ENCODE assay signal across 15 cellular contexts in the genomic region with DNA sequence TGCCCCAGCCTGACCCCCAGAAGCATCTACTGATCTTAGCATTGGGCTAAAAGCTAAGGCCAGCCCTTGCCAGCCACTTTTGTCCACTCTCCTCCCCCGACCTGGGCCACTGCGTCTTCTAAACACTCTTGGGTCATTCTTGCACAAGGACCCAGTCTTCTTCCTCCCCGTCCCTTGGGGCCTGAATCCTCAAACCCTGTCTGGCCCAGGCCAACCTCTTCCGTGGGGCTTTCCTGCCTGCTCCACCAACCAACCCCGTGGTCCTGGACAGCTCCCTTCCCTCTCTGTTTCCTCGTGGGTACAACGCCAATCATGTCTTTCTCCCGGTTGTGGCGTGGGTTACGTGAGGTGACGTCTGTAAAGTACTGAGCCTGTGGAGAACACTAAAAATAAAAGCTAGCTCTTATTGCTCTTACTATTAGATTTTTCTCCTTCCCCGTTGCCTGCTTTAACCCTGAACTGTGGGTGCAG. TPM values are rescaled to one million over a fixed set of nuclear protein-coding genes. Genes with fewer than 3 reads are reported as not detected.
DNase-seq lines count a peak whose midpoint lies in the region; ATAC-seq and TF ChIP-seq lines count a peak whose summit lies in the region.
"Had no signal": no experiment of that assay in that cellular context is flagged by ENCODE, and none has a peak within 500 bp of the region (broad histone marks: within the 10 kb centered on the region; RNA-seq: fewer than 3 reads in every experiment).

No MANE protein-coding gene starts in this region.

- H4K20me1 ChIP-seq in neural cell (ENCODE audit: insufficient read depth): no peaks in the 10 kb centered on the region

- peaks cover 30% of the 10 kb centered on the region for H3K27me3 Mint-ChIP-seq in activated naive CD8-positive, alpha-beta T cell treated with anti-CD3 and anti-CD28 coated beads, Interleukin-2, amount 10 ng/mL, durations not matched to agents 7 days and 5 days
- H3K27me3 Mint-ChIP-seq in activated naive CD8-positive, alpha-beta T cell treated with anti-CD3 and anti-CD28 coated beads, Interleukin-2, amount 50 U/mL, for 24 hours: peaks cover 24% of the 10 kb centered on the region
- peaks cover 16% of the 10 kb centered on the region for H3K27me3 Mint-ChIP-seq in endothelial cell (ENCODE audit: unreplicated experiment)
- H3K27me3 Mint-ChIP-seq in activated T-helper 17 cell treated with anti-CD3 and anti-CD28 coated beads, Interleukin-2, amount 50 U/mL, for 72 hours: peaks cover 19% of the 10 kb centered on the region

- no peaks in the 10 kb centered on the region for H3K4me1 Mint-ChIP-seq in activated naive CD8-positive, alpha-beta T cell treated with anti-CD3 and anti-CD28 coated beads, Interleukin-2, amount 10 ng/mL, durations not matched to agents 7 days and 5 days
- H3K4me1 Mint-ChIP-seq in activated naive CD8-positive, alpha-beta T cell treated with anti-CD3 and anti-CD28 coated beads, Interleukin-2, amount 50 U/mL, for 24 hours: no peaks in the 10 kb centered on the region
- peaks cover 75% of the 10 kb centered on the region for H3K4me1 Mint-ChIP-seq in endothelial cell (ENCODE audit: unreplicated experiment)
- peaks cover 4% of the 10 kb centered on the region for H3K4me1 Mint-ChIP-seq in activated T-helper 17 cell treated with anti-CD3 and anti-CD28 coated beads, Interleukin-2, amount 50 U/mL, for 72 hours

- H3K4me2 ChIP-seq in neural cell (ENCODE audit: low read length): peak overlapping the region; percentile 51

- H3K36me3 Mint-ChIP-seq in activated naive CD8-positive, alpha-beta T cell treated with anti-CD3 and anti-CD28 coated beads, Interleukin-2, amount 10 ng/mL, durations not matched to agents 7 days and 5 days: no peaks in the 10 kb centered on the region
- H3K36me3 Mint-ChIP-seq in activated naive CD8-positive, alpha-beta T cell treated with anti-CD3 and anti-CD28 coated beads, Interleukin-2, amount 50 U/mL, for 24 hours (ENCODE audit: low read depth): no peaks in the 10 kb centered on the region
- peaks cover 6% of the 10 kb centered on the region for H3K36me3 Mint-ChIP-seq in endothelial cell (ENCODE audit: low read depth, unreplicated experiment)
- no peaks in the 10 kb centered on the region for H3K36me3 Mint-ChIP-seq in activated T-helper 17 cell treated with anti-CD3 and anti-CD28 coated beads, Interleukin-2, amount 50 U/mL, for 72 hours (ENCODE audit: low read depth)
- H3K36me3 Mint-ChIP-seq: activated naive CD4-positive, alpha-beta T cell treated with anti-CD3 and anti-CD28 coated beads, Interleukin-2, amount 50 U/mL, for 72 hours had no signal

- H3K27ac Mint-ChIP-seq in activated naive CD8-positive, alpha-beta T cell treated with anti-CD3 and anti-CD28 coated beads, Interleukin-2, amount 10 ng/mL, durations not matched to agents 7 days and 5 days: no peak overlapping the region
- no peak overlapping the region for H3K27ac Mint-ChIP-seq in activated naive CD8-positive, alpha-beta T cell treated with anti-CD3 and anti-CD28 coated beads, Interleukin-2, amount 50 U/mL, for 24 hours
- H3K27ac Mint-ChIP-seq in endothelial cell (ENCODE audit: unreplicated experiment): peak overlapping the region; percentile 93
- H3K27ac Mint-ChIP-seq in activated T-helper 17 cell treated with anti-CD3 and anti-CD28 coated beads, Interleukin-2, amount 50 U/mL, for 72 hours: no peak overlapping the region
- H3K27ac Mint-ChIP-seq: activated naive CD4-positive, alpha-beta T cell treated with anti-CD3 and anti-CD28 coated beads, Interleukin-2, amount 50 U/mL, for 72 hours had no signal

- H2AFZ ChIP-seq in neural cell (ENCODE audit: low read depth, low read length): no peak overlapping the region

- peak; percentile 7 for DNase-seq in activated naive CD8-positive, alpha-beta T cell treated with anti-CD3 and anti-CD28 coated beads, Interleukin-2, amount 10 ng/mL, durations not matched to agents 7 days and 5 days
- no peak for DNase-seq in activated naive CD8-positive, alpha-beta T cell treated with anti-CD3 and anti-CD28 coated beads, Interleukin-2, amount 50 U/mL, for 24 hours
- DNase-seq in endothelial cell (ENCODE audit: low spot score): no peak
- DNase-seq in OCI-M2 (lab: John Stamatoyannopoulos, UW; ENCODE audit: unreplicated experiment): no peak
- DNase-seq in NCI-H748 (lab: John Stamatoyannopoulos, UW; ENCODE audit: unreplicated experiment): no peak
- DNase-seq in NOMO-1 (lab: John Stamatoyannopoulos, UW; ENCODE audit: unreplicated experiment in 2 of 2): no peak
- DNase-seq: effector memory CD4-positive, alpha-beta T cell; KG1; NCI-H1092 had no signal

- H3K27ac ChIP-seq in neural cell (ENCODE audit: low read length): no peak overlapping the region
- H3K27ac ChIP-seq: prostate gland, vagina had no signal

- H3K27me3 ChIP-seq in neural cell (ENCODE audit: insufficient read depth, low read depth, low read length): no peaks in the 10 kb centered on the region
- H3K27me3 ChIP-seq: vagina had no signal

- no peaks in the 10 kb centered on the region for H3K9me3 Mint-ChIP-seq in activated naive CD8-positive, alpha-beta T cell treated with anti-CD3 and anti-CD28 coated beads, Interleukin-2, amount 10 ng/mL, durations not matched to agents 7 days and 5 days
- H3K9me3 Mint-ChIP-seq in activated naive CD8-positive, alpha-beta T cell treated with anti-CD3 and anti-CD28 coated beads, Interleukin-2, amount 50 U/mL, for 24 hours: no peaks in the 10 kb centered on the region
- no peaks in the 10 kb centered on the region for H3K9me3 Mint-ChIP-seq in endothelial cell (ENCODE audit: unreplicated experiment)
- no peaks in the 10 kb centered on the region for H3K9me3 Mint-ChIP-seq in activated T-helper 17 cell treated with anti-CD3 and anti-CD28 coated beads, Interleukin-2, amount 50 U/mL, for 72 hours
- H3K9me3 Mint-ChIP-seq: activated naive CD4-positive, alpha-beta T cell treated with anti-CD3 and anti-CD28 coated beads, Interleukin-2, amount 50 U/mL, for 72 hours had no signal

- no peaks in the 10 kb centered on the region for H3K36me3 ChIP-seq in neural cell (ENCODE audit: insufficient read depth, low read length)
- H3K36me3 ChIP-seq: prostate gland, vagina had no signal

- H3K9me2 ChIP-seq in neural cell (ENCODE audit: insufficient read depth, low read length): no peaks in the 10 kb centered on the region

- H3K4me3 ChIP-seq in neural cell (ENCODE audit: low read length): peak overlapping the region; percentile 51
- H3K4me3 ChIP-seq: prostate gland, vagina had no signal

- peaks cover 6% of the 10 kb centered on the region for H3F3A ChIP-seq in neural cell (ENCODE audit: insufficient read depth, low read length, poor library complexity, severe bottlenecking)

- peaks cover 51% of the 10 kb centered on the region for H3K79me2 ChIP-seq in neural cell (replicated peaks; ENCODE audit: insufficient read depth, low read length)

- POLR2A ChIA-PET in activated naive CD8-positive, alpha-beta T cell treated with anti-CD3 and anti-CD28 coated beads, Interleukin-2, amount 10 ng/mL, durations not matched to agents 7 days and 5 days (lab: Charles Lee): no interaction called here

- no peak for TF ChIP-seq EP300 in neural cell (conservative IDR thresholded peaks at IDR 0.05; ENCODE audit: poor library complexity, severe bottlenecking)

- no peak for TF ChIP-seq RAD21 in neural cell (conservative IDR thresholded peaks at IDR 0.05)

- TF ChIP-seq CTCF in endothelial cell (IDR thresholded peaks at IDR 0.05; ENCODE audit: unreplicated experiment) (no peak), neural cell (IDR thresholded peaks at IDR 0.05; ENCODE audit: poor library complexity, severe bottlenecking) (no peak)

- peak overlapping the region; percentile 19 for H3K9ac ChIP-seq in neural cell (ENCODE audit: low read length)

- no peaks in the 10 kb centered on the region for H3K9me3 ChIP-seq in neural cell (ENCODE audit: low read length)
- H3K9me3 ChIP-seq: prostate gland, vagina had no signal

- no peak for ATAC-seq in activated naive CD8-positive, alpha-beta T cell treated with anti-CD3 and anti-CD28 coated beads, Interleukin-2, amount 10 ng/mL, durations not matched to agents 7 days and 5 days (ENCODE audit: low read depth)
- no peak for ATAC-seq in activated naive CD8-positive, alpha-beta T cell treated with anti-CD3 and anti-CD28 coated beads, Interleukin-2, amount 50 U/mL, for 24 hours
- ATAC-seq in activated T-helper 17 cell treated with anti-CD3 and anti-CD28 coated beads, Interleukin-2, amount 50 U/mL, for 72 hours (replicated peaks): no peak
- ATAC-seq: activated naive CD4-positive, alpha-beta T cell treated with anti-CD3 and anti-CD28 coated beads, Interleukin-2, amount 50 U/mL, for 72 hours; left colon had no signal

- H3K4me3 Mint-ChIP-seq in activated naive CD8-positive, alpha-beta T cell treated with anti-CD3 and anti-CD28 coated beads, Interleukin-2, amount 10 ng/mL, durations not matched to agents 7 days and 5 days: no peak overlapping the region
- no peak overlapping the region for H3K4me3 Mint-ChIP-seq in activated naive CD8-positive, alpha-beta T cell treated with anti-CD3 and anti-CD28 coated beads, Interleukin-2, amount 50 U/mL, for 24 hours
- H3K4me3 Mint-ChIP-seq in endothelial cell (ENCODE audit: unreplicated experiment): peak overlapping the region; percentile 59
- H3K4me3 Mint-ChIP-seq in activated T-helper 17 cell treated with anti-CD3 and anti-CD28 coated beads, Interleukin-2, amount 50 U/mL, for 72 hours: no peak overlapping the region

TF ChIP-seq in neural cell, 6 proteins besides CTCF, POLR2A, EP300 and RAD21 (continues in another document):
- TF ChIP-seq MXI1 (conservative IDR thresholded peaks at IDR 0.05; ENCODE audit: poor library complexity, severe bottlenecking): no peak
- TF ChIP-seq SMC3 (conservative IDR thresholded peaks at IDR 0.05; ENCODE audit: poor library complexity): no peak
- TF ChIP-seq POLR2AphosphoS5 (IDR thresholded peaks at IDR 0.05): no peak

RNA-seq across cellular contexts. Expression of gene FAM222A, which starts 21.5 kb away (rescaled TPM):
- total RNA-seq in activated naive CD8-positive, alpha-beta T cell treated with anti-CD3 and anti-CD28 coated beads, Interleukin-2, amount 10 ng/mL, durations not matched to agents 7 days and 5 days: 1 to 10 TPM in 1 of 2 experiments, under 1 TPM in 1; 0.96 to 1.1 TPM
- 14.2 TPM for total RNA-seq in endothelial cell (ENCODE audit: unreplicated experiment)
- polyA plus RNA-seq in neural cell: 6.4 and 8.5 TPM in 2 replicates
- 14.9 and 15.6 TPM in 2 replicates for polyA minus RNA-seq in neural cell
- total RNA-seq in activated T-helper 17 cell treated with anti-CD3 and anti-CD28 coated beads, Interleukin-2, amount 50 U/mL, for 72 hours: under 1 TPM; 0.11 to 0.63 TPM
